Comparison of ENCODE assay signal across 9 cellular contexts in genomic region chr2:240851078-240851861, GRCh38. TPM values are rescaled to one million over a fixed set of nuclear protein-coding genes. Genes with fewer than 3 reads are reported as not detected.
DNase-seq lines count a peak whose midpoint lies in the region; ATAC-seq and TF ChIP-seq lines count a peak whose summit lies in the region.
"Had no signal": no experiment of that assay in that cellular context is flagged by ENCODE, and none has a peak within 500 bp of the region (broad histone marks: within the 10 kb centered on the region; RNA-seq: fewer than 3 reads in every experiment).

No MANE protein-coding gene starts in this region.

- H3K27ac Mint-ChIP-seq in naive thymus-derived CD4-positive, alpha-beta T cell, result peak overlapping the region in 1 of 9 donors; percentile 1
- H3K27ac Mint-ChIP-seq: dendritic cell treated with granulocyte-macrophage colony-stimulating factor and Interleukin-4, amounts not matched to agents 40 ng/mL and 50 ng/mL, for 4 days had no signal

- H3K9me3 Mint-ChIP-seq in naive thymus-derived CD4-positive, alpha-beta T cell, result peaks cover 0 to 18% (median 8%) of the 10 kb centered on the region in 11 donors

- TF ChIP-seq RAD21 in Ishikawa (IDR thresholded peaks at IDR 0.05; ENCODE audit: low read depth), result peak; percentile 99

- peaks cover 0 to 5% (median 0%) of the 10 kb centered on the region in 5 donors for H3K27me3 Mint-ChIP-seq in naive thymus-derived CD4-positive, alpha-beta T cell

- H3K4me1 Mint-ChIP-seq in naive thymus-derived CD4-positive, alpha-beta T cell, result peaks cover 0 to 4% (median 0%) of the 10 kb centered on the region in 7 donors

- TF ChIP-seq CTCF in esophagus muscularis mucosa (IDR thresholded peaks at IDR 0.05), result peak; percentile 80 to 100 (median 90)

- H3K4me3 Mint-ChIP-seq in naive thymus-derived CD4-positive, alpha-beta T cell, result no peak overlapping the region
- H3K4me3 Mint-ChIP-seq: dendritic cell treated with granulocyte-macrophage colony-stimulating factor and Interleukin-4, amounts not matched to agents 40 ng/mL and 50 ng/mL, for 4 days had no signal

- no peak overlapping the region for H3K27ac ChIP-seq in esophagus muscularis mucosa (replicated peaks in 1 of 4)
- H3K27ac ChIP-seq in naive thymus-derived CD4-positive, alpha-beta T cell (ENCODE audit: low read depth, low read length), result no peak overlapping the region

- CTCF ChIA-PET in naive thymus-derived CD4-positive, alpha-beta T cell (lab: Charles Lee), result interaction anchor here (0.5 to 1.5 kb wide), 11 partner anchors 9 to 1027 kb away, joined by 3 to 7 read pairs (median 4); no protein-coding TSS in a partner anchor

- TF ChIP-seq POLR2A in esophagus muscularis mucosa (IDR thresholded peaks at IDR 0.05; ENCODE audit: low read depth), result no peak

- H3K4me1 ChIP-seq in esophagus muscularis mucosa, result no peaks in the 10 kb centered on the region
- no peaks in the 10 kb centered on the region for H3K4me1 ChIP-seq in naive thymus-derived CD4-positive, alpha-beta T cell (ENCODE audit: control insufficient read depth in 2 of 2, insufficient read depth in 2 of 2, low read length in 2 of 2)

- POLR2A ChIA-PET in naive thymus-derived CD4-positive, alpha-beta T cell (lab: Charles Lee), result no interaction called here

- DNase-seq in EL, result peak; percentile 68
- peak; percentile 8 for DNase-seq in OCI-M2 (lab: John Stamatoyannopoulos, UW; ENCODE audit: unreplicated experiment)
- peak; percentile 81 for DNase-seq in activated T-cell treated with anti-CD3 and anti-CD28 coated beads for 4 hours
- DNase-seq in esophagus muscularis mucosa (ENCODE audit: extremely low spot score), result peak; percentile 96
- DNase-seq in naive thymus-derived CD4-positive, alpha-beta T cell, result peak; percentile 57 to 83 (median 71)
- peak; percentile 52 to 62 for DNase-seq in stimulated activated CD8-positive, alpha-beta memory T cell treated with anti-CD3 and anti-CD28 coated beads, Interleukin-7, amount 100 ng/mL, for 4 hours (ENCODE audit: low read depth in 2 of 2)

- peaks cover 0 to 5% (median 0%) of the 10 kb centered on the region in 5 donors for H3K36me3 Mint-ChIP-seq in naive thymus-derived CD4-positive, alpha-beta T cell

- no peaks in the 10 kb centered on the region for H3K36me3 ChIP-seq in esophagus muscularis mucosa
- H3K36me3 ChIP-seq in naive thymus-derived CD4-positive, alpha-beta T cell (ENCODE audit: control insufficient read depth in 2 of 3, insufficient read depth in 3 of 3, low read length in 3 of 3), result no peaks in the 10 kb centered on the region

- H3K9me3 ChIP-seq in esophagus muscularis mucosa, result no peaks in the 10 kb centered on the region
- H3K9me3 ChIP-seq in naive thymus-derived CD4-positive, alpha-beta T cell (ENCODE audit: control insufficient read depth in 2 of 3, low read length in 3 of 3), result peaks cover 0 to 8% (median 0%) of the 10 kb centered on the region in 3 experiments

- intact Hi-C loops in esophagus muscularis mucosa (cut with DNase I), result loop anchor here (5.0 kb wide), 1 partner anchor 1026 kb away; no protein-coding TSS in a partner anchor
- intact Hi-C loops in naive thymus-derived CD4-positive, alpha-beta T cell (cut with micrococcal nuclease), result loop anchor here (1.0 to 5.0 kb wide), 5 partner anchors 748 to 1030 kb away; partner anchors contain the start of gene D2HGDH (in 2 of the 2)

- ATAC-seq in naive thymus-derived CD4-positive, alpha-beta T cell, result peak; percentile 92
- no peak for ATAC-seq in HG02973 (IDR thresholded peaks at IDR 0.05; ENCODE audit: unreplicated experiment)

- WGBS in esophagus muscularis mucosa, result 40% methylated on average over 30 of the region's 31 CpGs

- H3K27me3 ChIP-seq in esophagus muscularis mucosa, result peaks cover 0 to 37% (median 2%) of the 10 kb centered on the region in 4 donors
- H3K27me3 ChIP-seq in naive thymus-derived CD4-positive, alpha-beta T cell (ENCODE audit: control insufficient read depth in 2 of 2, insufficient read depth in 2 of 2, low read length in 2 of 2), result no peaks in the 10 kb centered on the region

- no peak for TF ChIP-seq EP300 in Ishikawa (IDR thresholded peaks at IDR 0.05; ENCODE audit: borderline replicate concordance)
- TF ChIP-seq EP300 in esophagus muscularis mucosa (IDR thresholded peaks at IDR 0.05), result no peak

- H3K4me3 ChIP-seq in esophagus muscularis mucosa, result no peak overlapping the region
- H3K4me3 ChIP-seq in naive thymus-derived CD4-positive, alpha-beta T cell (ENCODE audit: low read length), result no peak overlapping the region

TF ChIP-seq in Ishikawa, 13 proteins besides CTCF, POLR2A, EP300 and RAD21:
- TF ChIP-seq ZBTB7A (IDR thresholded peaks at IDR 0.05; ENCODE audit: low read depth) (peak; percentile 77; the same call in 1 of the 2 replicates), YY1 (IDR thresholded peaks at IDR 0.05; ENCODE audit: low read depth) (no peak)
TF ChIP-seq in Ishikawa: peak in this region for 1.

RNA-seq across cellular contexts. Expression of gene AGXT, which starts 17.4 kb away (rescaled TPM):
- not detected for total RNA-seq in esophagus muscularis mucosa
- not detected for total RNA-seq in naive thymus-derived CD4-positive, alpha-beta T cell
- not detected for polyA plus RNA-seq in naive thymus-derived CD4-positive, alpha-beta T cell

RNA-seq across cellular contexts. Expression of gene KIF1A, which starts 31.3 kb away (rescaled TPM):
- total RNA-seq in esophagus muscularis mucosa, result 1 to 10 TPM; 1.7 to 4.1 (median 3.4) TPM
- total RNA-seq in naive thymus-derived CD4-positive, alpha-beta T cell, result under 1 TPM in 1 of 5 experiments, not detected in 4; 0.24 TPM
- polyA plus RNA-seq in naive thymus-derived CD4-positive, alpha-beta T cell, result not detected

RNA-seq across cellular contexts. Expression of gene MAB21L4, which starts 44.7 kb away (rescaled TPM):
- total RNA-seq in esophagus muscularis mucosa, result under 1 TPM in 1 of 4 donors, not detected in 3; 0.83 TPM
- not detected for total RNA-seq in naive thymus-derived CD4-positive, alpha-beta T cell
- not detected for polyA plus RNA-seq in naive thymus-derived CD4-positive, alpha-beta T cell

RNA-seq across cellular contexts. Expression of gene CROCC2, which starts 54.9 kb away (rescaled TPM):
- not detected for total RNA-seq in esophagus muscularis mucosa
- total RNA-seq in naive thymus-derived CD4-positive, alpha-beta T cell, result under 1 TPM in 1 of 5 experiments, not detected in 4; 0.22 TPM
- not detected for polyA plus RNA-seq in naive thymus-derived CD4-positive, alpha-beta T cell

Comparison
In these comparisons a context has a peak if more than half of its experiments do, and no peak if none do; other contexts are left out.
1. DNase-seq: peak in every context shown above with its lines; median percentile 96 in esophagus muscularis mucosa; 81 in activated T-cell treated with anti-CD3 and anti-CD28 coated beads for 4 hours; 71 in naive thymus-derived CD4-positive, alpha-beta T cell; 68 in EL; 57 in stimulated activated CD8-positive, alpha-beta memory T cell treated with anti-CD3 and anti-CD28 coated beads, Interleukin-7, amount 100 ng/mL, for 4 hours; 8 in OCI-M2.